2 cellular contexts compared by ENCODE assay signal in the genomic region with DNA sequence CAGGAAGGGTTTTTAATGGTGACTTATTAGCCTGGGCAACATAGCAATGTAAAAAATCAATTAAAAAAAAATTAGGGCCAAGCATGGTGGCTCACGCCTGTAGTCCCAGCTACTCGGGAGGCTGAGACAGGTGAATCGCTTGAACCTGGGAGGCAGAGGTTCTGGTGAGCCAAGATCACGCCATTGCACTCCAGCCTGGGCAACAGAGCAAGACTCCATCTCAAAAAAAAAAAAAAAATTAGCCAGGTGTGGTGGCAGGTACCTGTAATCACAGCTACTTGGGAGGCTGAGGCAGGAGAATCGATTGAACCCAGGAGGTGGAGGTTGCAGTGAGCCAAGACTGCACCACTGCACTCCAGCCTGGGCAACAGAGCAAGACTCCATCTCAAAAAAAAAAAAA.
TF ChIP-seq lines count a peak whose summit lies in the region.

No MANE protein-coding gene starts in this region.

TF ChIP-seq in WTC11, 78 proteins besides CTCF, POLR2A, EP300 and RAD21:
- peak; percentile 65; the same call in 1 of the 2 replicates for TF ChIP-seq ZNF121 (CRISPR knock-in tag; IDR thresholded peaks at IDR 0.05)
TF ChIP-seq in WTC11: peak in this region for 1; not testable (repeated sequence) for 77.

TF ChIP-seq in HepG2, 621 proteins besides CTCF, POLR2A, EP300 and RAD21:
- TF ChIP-seq ZNF121 (CRISPR knock-in tag; IDR thresholded peaks at IDR 0.05), result 0 out of 2 replicates have a peak, but pooled peaks have one; percentile 8
